Comparison of ENCODE assay signal across 1 cellular context in genomic region chr10:35465601-35466140, GRCh38.
TF ChIP-seq lines count a peak whose summit lies in the region.

No MANE protein-coding gene starts in this region.

TF ChIP-seq in K562, 482 proteins besides CTCF, POLR2A, EP300 and RAD21 (continued from another document):
- TF ChIP-seq MGA (IDR thresholded peaks at IDR 0.05) (0 out of 2 replicates have a peak, but pooled peaks have one; percentile 26), HBP1 (CRISPR knock-in tag; IDR thresholded peaks at IDR 0.05) (peak; percentile 33; the same call in 1 of the 2 replicates), HLTF (IDR thresholded peaks at IDR 0.05) (peak; percentile 72; the same call in 1 of the 2 replicates), DPF2 (IDR thresholded peaks at IDR 0.05) (0 out of 2 replicates have a peak, but pooled peaks have one; percentile 5), THRB (CRISPR knock-in tag; conservative IDR thresholded peaks at IDR 0.05) (0 out of 2 replicates have a peak, but pooled peaks have one; percentile 48), FOXJ2 (tag; IDR thresholded peaks at IDR 0.05) (peak; percentile 56; the same call in 1 of the 2 replicates), HDAC1 (IDR thresholded peaks at IDR 0.05) (peak in 1 of 2 experiments; percentile 49; a peak in 1 of 4 replicates), ZNF785 (CRISPR knock-in tag; IDR thresholded peaks at IDR 0.05) (no peak), GATAD2A (IDR thresholded peaks at IDR 0.05) (peak; percentile 29; the same call in 1 of the 2 replicates), KDM1A (IDR thresholded peaks at IDR 0.05) (peak in 1 of 2 experiments; percentile 27; a peak in 1 of 4 replicates), ZNF212 (CRISPR knock-in tag; IDR thresholded peaks at IDR 0.05) (peak; percentile 80; the same call in 1 of the 2 replicates), ARHGAP35 (IDR thresholded peaks at IDR 0.05; ENCODE audit: partially characterized antibody) (peak; percentile 60), SMARCA4 (IDR thresholded peaks at IDR 0.05) (peak; percentile 49; the same call in 1 of the 2 replicates), OTX1 (CRISPR knock-in tag; IDR thresholded peaks at IDR 0.05) (peak; percentile 90), ZFP36 (IDR thresholded peaks at IDR 0.05; ENCODE audit: low read depth, low read length, partially characterized antibody) (peak; percentile 45), MLLT1 (IDR thresholded peaks at IDR 0.05) (peak; percentile 39 to 62; a peak in 1 of 4 replicates), PATZ1 (CRISPR knock-in tag; IDR thresholded peaks at IDR 0.05; ENCODE audit: borderline replicate concordance) (no peak), MBD1 (CRISPR knock-in tag; IDR thresholded peaks at IDR 0.05) (no peak), SMARCA5 (IDR thresholded peaks at IDR 0.05) (0 out of 2 replicates have a peak, but pooled peaks have one; percentile 51), SMARCE1 (IDR thresholded peaks at IDR 0.05) (0 out of 2 replicates have a peak, but pooled peaks have one; percentile 39), ELF4 (CRISPR knock-in tag; IDR thresholded peaks at IDR 0.05) (peak; percentile 78; the same call in 1 of the 2 replicates), ZNF174 (CRISPR knock-in tag; IDR thresholded peaks at IDR 0.05) (no peak), RBM15 (IDR thresholded peaks at IDR 0.05; ENCODE audit: insufficient read depth, low read length) (no peak)
